ENCODE assay signal across 8 cellular contexts in the genomic region with DNA sequence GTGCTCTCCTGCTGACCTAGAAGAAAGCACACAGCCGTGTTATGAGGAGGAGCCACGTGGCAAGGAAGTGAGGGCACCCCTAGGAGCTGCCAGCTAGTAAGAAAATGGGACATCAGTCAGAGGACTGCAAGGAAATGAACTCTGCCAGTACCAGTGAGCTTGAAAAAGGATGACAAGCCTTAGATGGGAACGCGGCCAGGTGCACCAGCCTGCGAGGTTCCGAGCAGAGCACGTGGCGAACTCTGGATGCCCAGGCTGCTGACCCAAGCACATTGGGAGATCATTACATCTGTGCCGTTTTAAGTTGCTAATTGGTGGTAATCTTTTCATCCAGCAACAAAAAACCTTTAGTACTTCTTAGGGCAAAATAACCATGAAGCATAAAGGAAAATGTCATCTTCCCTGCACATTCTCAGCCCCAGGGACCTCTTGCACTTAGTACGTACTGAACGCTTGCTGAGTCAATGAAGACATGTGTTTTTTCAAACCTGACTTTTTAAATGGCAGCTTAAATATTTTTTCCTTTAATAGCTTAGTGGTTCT.
DNase-seq lines count a peak whose midpoint lies in the region; ATAC-seq and TF ChIP-seq lines count a peak whose summit lies in the region.

No MANE protein-coding gene starts in this region.

- no peaks in the 10 kb centered on the region for H3K36me3 ChIP-seq in brain microvascular endothelial cell (replicated peaks)

- intact Hi-C loops in Right ventricle myocardium inferior (cut with DNase I) = no loop called here
- intact Hi-C loops in cardiac septum (cut with DNase I) = no loop called here

- peaks cover 26% of the 10 kb centered on the region for H3K36me3 Mint-ChIP-seq in type B pancreatic cell

- no peaks in the 10 kb centered on the region for H3K9me3 Mint-ChIP-seq in type B pancreatic cell

- ATAC-seq in Right ventricle myocardium inferior (no peak), GM21526 (IDR thresholded peaks at IDR 0.05; ENCODE audit: low FRiP score, unreplicated experiment) (no peak), GM18498 (IDR thresholded peaks at IDR 0.05; ENCODE audit: unreplicated experiment) (no peak)

- in situ Hi-C loops in brain microvascular endothelial cell (cut with HindIII; ENCODE audit: low pct_ligation_motif_present, low sequenced_read_pairs) = no loop called here

- H3K27me3 ChIP-seq in brain microvascular endothelial cell (replicated peaks) = no peaks in the 10 kb centered on the region

- H3K4me3 ChIP-seq in brain microvascular endothelial cell (ENCODE audit: low read depth, low read length) = peak overlapping the region; percentile 12

- no peak overlapping the region for H3K4me3 Mint-ChIP-seq in type B pancreatic cell

- H3K27ac Mint-ChIP-seq in type B pancreatic cell = peak overlapping the region; percentile 84

- H3K4me1 Mint-ChIP-seq in type B pancreatic cell (ENCODE audit: unreplicated experiment) = peaks cover 33% of the 10 kb centered on the region

- no peak for TF ChIP-seq CTCF in brain microvascular endothelial cell (IDR thresholded peaks at IDR 0.05; ENCODE audit: low read depth, low read length, missing control alignments)
- TF ChIP-seq CTCF in type B pancreatic cell (conservative IDR thresholded peaks at IDR 0.05) = no peak

- peak overlapping the region; percentile 97 for H3K27ac ChIP-seq in brain microvascular endothelial cell

- DNase-seq in Right ventricle myocardium inferior (ENCODE audit: missing footprints) (peak; percentile 69), cardiac septum (ENCODE audit: low spot score) (no peak), NCI-H1092 (lab: John Stamatoyannopoulos, UW) (peak; percentile 17), brain microvascular endothelial cell (no peak), lung microvascular endothelial cell (ENCODE audit: low read depth in 2 of 2) (peak; percentile 63 to 66), type B pancreatic cell (ENCODE audit: extremely low spot score, unreplicated experiment) (no peak)

- no peaks in the 10 kb centered on the region for H3K27me3 Mint-ChIP-seq in type B pancreatic cell

Comparison
In these comparisons a context has a peak if more than half of its experiments do, and no peak if none do; other contexts are left out.
1. DNase-seq: peak in Right ventricle myocardium inferior (single experiment), NCI-H1092 (single experiment) and lung microvascular endothelial cell (2 of 2); none in cardiac septum (single experiment), brain microvascular endothelial cell (single experiment) and type B pancreatic cell (single experiment).